Comparison of ENCODE assay signal across 2 cellular contexts in genomic region chr14:69190191-69190590, GRCh38.
TF ChIP-seq lines count a peak whose summit lies in the region.

No MANE protein-coding gene starts in this region.

TF ChIP-seq in SK-N-SH, 30 proteins besides CTCF, POLR2A, EP300 and RAD21 (continued from another document):
- no peak for TF ChIP-seq IRF3 (IDR thresholded peaks at IDR 0.05; ENCODE audit: low read depth, low read length)
- TF ChIP-seq SIN3A (IDR thresholded peaks at IDR 0.05; ENCODE audit: borderline replicate concordance, low read depth, low read length): no peak
- no peak for TF ChIP-seq MXI1 (IDR thresholded peaks at IDR 0.05; ENCODE audit: low read depth, low read length)
- TF ChIP-seq CHD2 (IDR thresholded peaks at IDR 0.05; ENCODE audit: low read length, partially characterized antibody): no peak
- TF ChIP-seq TEAD4 (IDR thresholded peaks at IDR 0.05; ENCODE audit: borderline replicate concordance, insufficient read depth): no peak
- no peak for TF ChIP-seq GATA2 (CRISPR knock-in tag; IDR thresholded peaks at IDR 0.05)
- no peak for TF ChIP-seq FOXJ3 (CRISPR knock-in tag; IDR thresholded peaks at IDR 0.05)
- TF ChIP-seq PBX3 (IDR thresholded peaks at IDR 0.05): no peak
- TF ChIP-seq REST (IDR thresholded peaks at IDR 0.05; ENCODE audit: low read depth, low read length): no peak
TF ChIP-seq in SK-N-SH: peak in this region for 0.

TF ChIP-seq in SK-N-SH treated with all-trans-retinoic acid at 6 μM for 48 hours, 23 proteins besides CTCF, POLR2A, EP300 and RAD21 (continued from another document):
- no peak for TF ChIP-seq CSRNP3 (CRISPR knock-in tag; IDR thresholded peaks at IDR 0.05)
- no peak for TF ChIP-seq SNAI2 (CRISPR knock-in tag; IDR thresholded peaks at IDR 0.05)
- no peak for TF ChIP-seq ARNTL (CRISPR knock-in tag; IDR thresholded peaks at IDR 0.05; ENCODE audit: borderline replicate concordance, low read depth)
- TF ChIP-seq OSR1 (CRISPR knock-in tag; IDR thresholded peaks at IDR 0.05): no peak
- no peak for TF ChIP-seq ISL1 (CRISPR knock-in tag; IDR thresholded peaks at IDR 0.05)
- TF ChIP-seq TSHZ2 (CRISPR knock-in tag; IDR thresholded peaks at IDR 0.05): no peak
- TF ChIP-seq ZFP3 (CRISPR knock-in tag; IDR thresholded peaks at IDR 0.05): no peak
- no peak for TF ChIP-seq TOX (CRISPR knock-in tag; IDR thresholded peaks at IDR 0.05; ENCODE audit: borderline replicate concordance)
- TF ChIP-seq PATZ1 (CRISPR knock-in tag; IDR thresholded peaks at IDR 0.05; ENCODE audit: borderline replicate concordance): no peak
- TF ChIP-seq CREB5 (CRISPR knock-in tag; IDR thresholded peaks at IDR 0.05; ENCODE audit: low read depth): no peak
- no peak for TF ChIP-seq ZC3H10 (CRISPR knock-in tag; IDR thresholded peaks at IDR 0.05)
- TF ChIP-seq PPARA (CRISPR knock-in tag; IDR thresholded peaks at IDR 0.05; ENCODE audit: borderline replicate concordance): no peak
- no peak for TF ChIP-seq ZNF8 (CRISPR knock-in tag; IDR thresholded peaks at IDR 0.05)
TF ChIP-seq in SK-N-SH treated with all-trans-retinoic acid at 6 μM for 48 hours: peak in this region for 0.
